ENCODE assay signal across 8 cellular contexts in the genomic region with DNA sequence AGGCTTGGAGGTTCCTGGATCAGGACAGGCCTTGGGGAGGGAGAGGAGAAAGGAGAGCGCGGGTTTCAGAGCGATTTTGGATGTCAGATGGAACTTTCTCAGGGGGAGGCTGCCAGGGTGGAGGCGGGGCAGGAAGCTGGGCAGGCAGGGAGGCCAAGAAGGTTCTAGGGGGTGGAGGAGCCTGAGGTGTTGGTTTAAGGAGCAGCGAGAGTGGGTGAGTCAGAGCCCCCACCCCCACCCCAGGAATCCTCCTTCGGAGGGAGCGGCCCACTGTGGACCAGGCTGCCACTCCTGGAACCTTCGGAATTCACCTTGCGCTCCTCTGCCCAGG. TPM values are rescaled to one million over a fixed set of nuclear protein-coding genes. Genes with fewer than 3 reads are reported as not detected.
A peak's percentile ranks its signal among the peaks of the same experiment; 100 is the strongest.
DNase-seq lines count a peak whose midpoint lies in the region; ATAC-seq and TF ChIP-seq lines count a peak whose summit lies in the region.

No MANE protein-coding gene starts in this region.

- no peak overlapping the region for H3K27ac Mint-ChIP-seq in CD4-positive, alpha-beta T cell

- TF ChIP-seq POLR2A in NB4 (IDR thresholded peaks at IDR 0.05; ENCODE audit: extremely low read depth, insufficient read length) (no peak), right lobe of liver (IDR thresholded peaks at IDR 0.05) (no peak), transverse colon (IDR thresholded peaks at IDR 0.05) (no peak)

- intact Hi-C loops in CD4-positive, alpha-beta T cell (cut with DNase I, micrococcal nuclease), result no loop called here
- intact Hi-C loops in right lobe of liver (cut with DNase I) (no loop called here), transverse colon (cut with DNase I; ENCODE audit: low total_unique reads) (no loop called here)

- POLR2A ChIA-PET in CD4-positive, alpha-beta T cell (lab: Charles Lee), result no interaction called here

- TF ChIP-seq EP300 in transverse colon (IDR thresholded peaks at IDR 0.05; ENCODE audit: low read depth), result no peak

- peak overlapping the region; percentile 17 for H3K4me3 Mint-ChIP-seq in CD4-positive, alpha-beta T cell

- no peaks in the 10 kb centered on the region for H3K9me3 ChIP-seq in CD4-positive, alpha-beta T cell (ENCODE audit: control insufficient read depth, low read length)
- no peaks in the 10 kb centered on the region for H3K9me3 ChIP-seq in right lobe of liver
- no peaks in the 10 kb centered on the region for H3K9me3 ChIP-seq in transverse colon

- H3K4me3 ChIP-seq in NB4 (ENCODE audit: low read depth, low read length), result no peak overlapping the region
- H3K4me3 ChIP-seq in right lobe of liver, result no peak overlapping the region
- H3K4me3 ChIP-seq in transverse colon, result no peak overlapping the region

- peaks cover 31% of the 10 kb centered on the region for H3K27me3 Mint-ChIP-seq in CD4-positive, alpha-beta T cell

- in situ Hi-C loops in transverse colon (cut with MboI; ENCODE audit: low pct_ligation_motif_present in 1 of 4, low pct_unique_long_range_greater_than_20kb in 1 of 4, low sequenced_read_pairs in 3 of 4), result no loop called here

- peak; percentile 59 for ATAC-seq in CD4-positive, alpha-beta T cell (ENCODE audit: poor library complexity)
- peak; percentile 34 to 68 (median 44) for ATAC-seq in right lobe of liver
- no peak for ATAC-seq in HG03108 (IDR thresholded peaks at IDR 0.05; ENCODE audit: unreplicated experiment)

- H3K4me1 ChIP-seq in right lobe of liver (peaks cover 0 to 9% (median 2%) of the 10 kb centered on the region in 4 donors), transverse colon (peaks cover 18 to 31% (median 20%) of the 10 kb centered on the region in 4 donors)

- CTCF ChIA-PET in CD4-positive, alpha-beta T cell (lab: Charles Lee), result no interaction called here

- H3K27me3 ChIP-seq in CD4-positive, alpha-beta T cell (ENCODE audit: control insufficient read depth, insufficient read depth, low read length), result peaks cover 19% of the 10 kb centered on the region
- H3K27me3 ChIP-seq in right lobe of liver (no peaks in the 10 kb centered on the region), transverse colon (peaks cover 21% of the 10 kb centered on the region)

- no peak for TF ChIP-seq CTCF in CD4-positive, alpha-beta T cell (IDR thresholded peaks at IDR 0.05)
- TF ChIP-seq CTCF in NB4 (IDR thresholded peaks at IDR 0.05; ENCODE audit: low read depth, low read length) (no peak), right lobe of liver (IDR thresholded peaks at IDR 0.05) (no peak), transverse colon (IDR thresholded peaks at IDR 0.05) (no peak)

- H3K36me3 ChIP-seq in right lobe of liver, result no peaks in the 10 kb centered on the region
- peaks cover 0 to 3% (median 0%) of the 10 kb centered on the region in 4 donors for H3K36me3 ChIP-seq in transverse colon

- H3K36me3 Mint-ChIP-seq in CD4-positive, alpha-beta T cell (ENCODE audit: low read depth), result no peaks in the 10 kb centered on the region

- H3K4me1 Mint-ChIP-seq in CD4-positive, alpha-beta T cell (ENCODE audit: low read depth), result peaks cover 17% of the 10 kb centered on the region

- H3K27ac ChIP-seq in CD4-positive, alpha-beta T cell (ENCODE audit: low read depth, low read length), result no peak overlapping the region
- peak overlapping the region; percentile 75 for H3K27ac ChIP-seq in cingulate gyrus (ENCODE audit: low read depth, low read length)
- H3K27ac ChIP-seq in right lobe of liver, result no peak overlapping the region
- H3K27ac ChIP-seq in transverse colon, result peak overlapping the region; percentile 72 to 90 (median 78)

- no peaks in the 10 kb centered on the region for H3K9me3 Mint-ChIP-seq in CD4-positive, alpha-beta T cell

- DNase-seq in CD4-positive, alpha-beta T cell, result no peak
- DNase-seq in NB4 (ENCODE audit: low read depth) (peak; percentile 65), right lobe of liver (no peak), transverse colon (peak; percentile 45), NCI-H510A treated with DMSO at 0.1 percent for 48 hours (lab: John Stamatoyannopoulos, UW) (no peak), NCI-H1694 treated with DMSO at 0.1 percent for 48 hours (lab: John Stamatoyannopoulos, UW) (no peak)

- WGBS in right lobe of liver (ENCODE audit: insufficient coverage, low coverage, low lambda C conversion rate, missing lambda C conversion rate), result 29% methylated on average over 5 of the region's 9 CpGs
- WGBS in transverse colon (ENCODE audit: low coverage in 1 of 2), 2 donors, result 12% methylated on average over 9 of the region's 9 CpGs; no CpG with 5 or more reads in 1 of the 2 donors

RNA-seq across cellular contexts. Expression of a gene that starts 15.9 kb away (rescaled TPM):
- 1,000 to 10,000 TPM; 1,074 to 1,154 TPM for total RNA-seq in CD4-positive, alpha-beta T cell
- total RNA-seq in right lobe of liver (100 to 1,000 TPM in 1 of 6 experiments, 10 to 100 TPM in 5; 73.6 to 105 (median 79.4) TPM), transverse colon (100 to 1,000 TPM; 239 to 490 (median 364) TPM)

RNA-seq across cellular contexts. Expression of a gene that starts 16.2 kb away (rescaled TPM):
- under 1 TPM in 1 of 2 experiments, not detected in 1; 0.16 TPM for total RNA-seq in CD4-positive, alpha-beta T cell
- total RNA-seq in right lobe of liver (10 to 100 TPM in 3 of 6 experiments, 1 to 10 TPM in 3; 3.6 to 20.2 (median 12.8) TPM), transverse colon (10 to 100 TPM; 15.2 to 93.1 (median 25.3) TPM)

RNA-seq across cellular contexts. Expression of a gene that starts 49.1 kb away (rescaled TPM):
- 10 to 100 TPM; 71.6 TPM for total RNA-seq in CD4-positive, alpha-beta T cell
- total RNA-seq in right lobe of liver (100 to 1,000 TPM in 3 of 6 experiments, 10 to 100 TPM in 3; 46.4 to 141 (median 83.0) TPM), transverse colon (100 to 1,000 TPM; 474 to 751 (median 653) TPM)

Comparison
In these comparisons a context has a peak if more than half of its experiments do, and no peak if none do; other contexts are left out.
1. DNase-seq: peak in NB4 (single experiment) and transverse colon (single experiment); none in CD4-positive, alpha-beta T cell (0 of 10), right lobe of liver (0 of 3), NCI-H510A treated with DMSO at 0.1 percent for 48 hours (single experiment) and NCI-H1694 treated with DMSO at 0.1 percent for 48 hours (single experiment).
2. H3K27ac ChIP-seq: peak in cingulate gyrus (single experiment) and transverse colon (4 of 4); none in CD4-positive, alpha-beta T cell (single experiment) and right lobe of liver (0 of 3).